Comparison of ENCODE assay signal across 11 cellular contexts in the genomic region with DNA sequence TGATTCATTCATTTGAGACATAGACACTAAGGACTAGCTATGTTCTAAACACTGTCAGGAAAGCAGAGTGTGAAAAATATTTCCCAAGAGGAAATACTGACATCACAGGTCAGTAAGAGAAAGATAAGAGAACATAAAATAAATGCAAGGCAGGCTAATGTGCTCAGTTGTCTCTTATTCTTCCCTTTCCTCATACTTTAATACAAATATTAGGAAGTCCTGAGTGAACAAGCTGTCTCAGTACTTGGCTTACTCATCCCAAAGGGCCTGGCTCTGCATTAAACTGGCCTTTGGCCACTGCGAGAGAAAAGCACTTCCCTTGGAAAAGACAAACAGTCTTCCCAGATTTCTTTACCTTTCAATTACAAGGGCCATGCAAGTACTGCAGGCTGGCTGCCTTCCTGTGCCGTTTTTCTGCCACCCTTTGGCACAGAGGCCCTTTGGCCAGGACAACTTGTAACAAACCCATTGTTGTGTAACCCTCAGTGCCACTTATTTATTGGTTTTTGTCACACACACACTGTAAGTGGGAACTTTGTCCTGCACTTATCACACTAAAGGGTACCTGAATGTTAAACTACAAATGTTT. TPM values are rescaled to one million over a fixed set of nuclear protein-coding genes. Genes with fewer than 3 reads are reported as not detected.
A peak's percentile ranks its signal among the peaks of the same experiment; 100 is the strongest.
DNase-seq lines count a peak whose midpoint lies in the region; ATAC-seq, FAIRE-seq and TF ChIP-seq lines count a peak whose summit lies in the region.
"Had no signal": no experiment of that assay in that cellular context is flagged by ENCODE, and none has a peak within 500 bp of the region (broad histone marks: within the 10 kb centered on the region; RNA-seq: fewer than 3 reads in every experiment).

No MANE protein-coding gene starts in this region.

- no peaks in the 10 kb centered on the region for H3K9me3 Mint-ChIP-seq in neural progenitor cell
- H3K9me3 Mint-ChIP-seq in activated CD8-positive, alpha-beta T cell treated with anti-CD3 and anti-CD28 coated beads for 36 hours, result no peaks in the 10 kb centered on the region
- H3K9me3 Mint-ChIP-seq: activated T-helper 17 cell treated with anti-CD3 and anti-CD28 coated beads, Interleukin-2, amount 50 U/mL, for 72 hours; stimulated activated naive CD8-positive, alpha-beta T cell treated with anti-CD3 and anti-CD28 coated beads, Interleukin-15, Interleukin-2, amounts not matched to agents 100 ng/mL and 50 ng/mL, for 24 hours had no signal

- H3K27me3 ChIP-seq in fibroblast of lung (ENCODE audit: control insufficient read depth, insufficient read depth, low read length), result no peaks in the 10 kb centered on the region
- H3K27me3 ChIP-seq in neural progenitor cell, result no peaks in the 10 kb centered on the region

- H3K36me3 Mint-ChIP-seq in T-helper 17 cell (ENCODE audit: low read depth) (no peaks in the 10 kb centered on the region), neural progenitor cell (peaks cover 5% of the 10 kb centered on the region)
- H3K36me3 Mint-ChIP-seq in activated CD8-positive, alpha-beta T cell treated with anti-CD3 and anti-CD28 coated beads for 36 hours (ENCODE audit: low read depth), result peaks cover 7% of the 10 kb centered on the region

- DNase-seq in AG20443 (ENCODE audit: low spot score) (peak; percentile 39), T-helper 17 cell (no peak), fibroblast of lung (ENCODE audit: low read depth in 2 of 2) (peak; percentile 49 to 61), neural progenitor cell (ENCODE audit: low spot score) (no peak), GM12892 (ENCODE audit: insufficient read length) (no peak), NCI-H2081 treated with DMSO at 0.1 percent for 48 hours (lab: John Stamatoyannopoulos, UW) (no peak)
- no peak for DNase-seq in stimulated activated CD8-positive, alpha-beta memory T cell treated with anti-CD3 and anti-CD28 coated beads, Interleukin-4, amount 100 ng/mL, for 48 hours
- DNase-seq in activated CD8-positive, alpha-beta T cell treated with anti-CD3 and anti-CD28 coated beads for 36 hours, result no peak

- no peaks in the 10 kb centered on the region for H3K9me3 ChIP-seq in T-helper 17 cell (ENCODE audit: control insufficient read depth, low read length, poor library complexity, severe bottlenecking)
- no peaks in the 10 kb centered on the region for H3K9me3 ChIP-seq in fibroblast of lung (ENCODE audit: control insufficient read depth, insufficient read depth, low read depth, low read length)
- no peaks in the 10 kb centered on the region for H3K9me3 ChIP-seq in neural progenitor cell (ENCODE audit: low read depth)

- H3K27me3 Mint-ChIP-seq in T-helper 17 cell (no peaks in the 10 kb centered on the region), neural progenitor cell (ENCODE audit: insufficient read depth, low read depth) (no peaks in the 10 kb centered on the region)
- no peaks in the 10 kb centered on the region for H3K27me3 Mint-ChIP-seq in activated CD8-positive, alpha-beta T cell treated with anti-CD3 and anti-CD28 coated beads for 36 hours
- H3K27me3 Mint-ChIP-seq: activated T-helper 17 cell treated with anti-CD3 and anti-CD28 coated beads, Interleukin-2, amount 50 U/mL, for 72 hours; stimulated activated naive CD8-positive, alpha-beta T cell treated with anti-CD3 and anti-CD28 coated beads, Interleukin-15, Interleukin-2, amounts not matched to agents 100 ng/mL and 50 ng/mL, for 24 hours had no signal

- H3K36me3 ChIP-seq in fibroblast of lung (ENCODE audit: control insufficient read depth, insufficient read depth, low read length) (no peaks in the 10 kb centered on the region), neural progenitor cell (peaks cover 6% of the 10 kb centered on the region)

- H3F3A ChIP-seq in neural progenitor cell (ENCODE audit: low read depth), result peaks cover 8% of the 10 kb centered on the region

- H3K4me2 ChIP-seq in fibroblast of lung (ENCODE audit: extremely low read depth, insufficient read depth, low read length) (no peak overlapping the region), neural progenitor cell (no peak overlapping the region)

- peaks cover 4% of the 10 kb centered on the region for H3K4me1 ChIP-seq in fibroblast of lung (ENCODE audit: control insufficient read depth, extremely low read depth, insufficient read depth, low read length)
- H3K4me1 ChIP-seq in neural progenitor cell, result no peaks in the 10 kb centered on the region

- H3K9ac ChIP-seq in fibroblast of lung (ENCODE audit: insufficient read depth, low read length) (no peak overlapping the region), neural progenitor cell (peak overlapping the region; percentile 4)

- FAIRE-seq in GM12892 (lab: Jason Lieb, UNC), result no peak

- CTCF ChIA-PET in activated CD8-positive, alpha-beta T cell treated with anti-CD3 and anti-CD28 coated beads for 36 hours (lab: Charles Lee), result interaction anchor here (1.3 to 1.9 kb wide), 3 partner anchors 26 to 104 kb away, joined by 5 to 8 read pairs (median 7); no protein-coding TSS in a partner anchor

- H3K4me3 ChIP-seq in fibroblast of lung (replicated peaks in 1 of 4; ENCODE audit: control extremely low read depth in 1 of 4, insufficient read depth in 1 of 4, low read depth in 3 of 4, low read length in 4 of 4) (no peak overlapping the region), neural progenitor cell (no peak overlapping the region)
- H3K4me3 ChIP-seq: SK-N-MC had no signal

- H3K27ac ChIP-seq in fibroblast of lung (ENCODE audit: insufficient read depth, low read length) (no peak overlapping the region), neural progenitor cell (peak overlapping the region; percentile 51)
- H3K27ac ChIP-seq: SK-N-MC had no signal

- H3K4me1 Mint-ChIP-seq in T-helper 17 cell (peaks cover 14% of the 10 kb centered on the region), neural progenitor cell (no peaks in the 10 kb centered on the region)
- peaks cover 15% of the 10 kb centered on the region for H3K4me1 Mint-ChIP-seq in activated CD8-positive, alpha-beta T cell treated with anti-CD3 and anti-CD28 coated beads for 36 hours (ENCODE audit: low read depth)
- H3K4me1 Mint-ChIP-seq: activated T-helper 17 cell treated with anti-CD3 and anti-CD28 coated beads, Interleukin-2, amount 50 U/mL, for 72 hours had no signal

- POLR2A ChIA-PET in activated CD8-positive, alpha-beta T cell treated with anti-CD3 and anti-CD28 coated beads for 36 hours (lab: Charles Lee), result interaction anchor here (1.2 kb wide), 1 partner anchor 10 kb away, joined by 5 read pairs; no protein-coding TSS in a partner anchor

- ATAC-seq in T-helper 17 cell, result no peak
- no peak for ATAC-seq in activated CD8-positive, alpha-beta T cell treated with anti-CD3 and anti-CD28 coated beads for 36 hours
- ATAC-seq: activated T-helper 17 cell treated with anti-CD3 and anti-CD28 coated beads, Interleukin-2, amount 50 U/mL, for 72 hours had no signal

- TF ChIP-seq POLR2A in GM12892 (IDR thresholded peaks at IDR 0.05; ENCODE audit: low read depth, low read length), result no peak

- H4K20me1 ChIP-seq in fibroblast of lung (ENCODE audit: control insufficient read depth, extremely low read depth, insufficient read depth, low read length) (no peaks in the 10 kb centered on the region), neural progenitor cell (ENCODE audit: low read depth) (peaks cover 66% of the 10 kb centered on the region)

- TF ChIP-seq CTCF in fibroblast of lung (conservative IDR thresholded peaks at IDR 0.05 in 1 of 2, IDR thresholded peaks at IDR 0.05 in 1 of 2; ENCODE audit: low read depth in 1 of 2, low read length in 2 of 2) (no peak), neural progenitor cell (IDR thresholded peaks at IDR 0.05) (no peak)
- TF ChIP-seq CTCF in activated CD8-positive, alpha-beta T cell treated with anti-CD3 and anti-CD28 coated beads for 36 hours (IDR thresholded peaks at IDR 0.05), result no peak

- H2AFZ ChIP-seq in fibroblast of lung (ENCODE audit: low read length) (no peak overlapping the region), neural progenitor cell (replicated peaks) (no peak overlapping the region)

- no peak overlapping the region for H3K4me3 Mint-ChIP-seq in T-helper 17 cell
- no peak overlapping the region for H3K4me3 Mint-ChIP-seq in neural progenitor cell
- no peak overlapping the region for H3K4me3 Mint-ChIP-seq in activated CD8-positive, alpha-beta T cell treated with anti-CD3 and anti-CD28 coated beads for 36 hours
- H3K4me3 Mint-ChIP-seq: activated T-helper 17 cell treated with anti-CD3 and anti-CD28 coated beads, Interleukin-2, amount 50 U/mL, for 72 hours; stimulated activated naive CD8-positive, alpha-beta T cell treated with anti-CD3 and anti-CD28 coated beads, Interleukin-15, Interleukin-2, amounts not matched to agents 100 ng/mL and 50 ng/mL, for 24 hours had no signal

- no peaks in the 10 kb centered on the region for H3K79me2 ChIP-seq in fibroblast of lung (ENCODE audit: control insufficient read depth, insufficient read depth, low read length)
- H3K79me2 ChIP-seq in neural progenitor cell (ENCODE audit: low read depth), result peaks cover 29% of the 10 kb centered on the region

- H3K27ac Mint-ChIP-seq in T-helper 17 cell (peak overlapping the region; percentile 57), neural progenitor cell (no peak overlapping the region)
- H3K27ac Mint-ChIP-seq in activated CD8-positive, alpha-beta T cell treated with anti-CD3 and anti-CD28 coated beads for 36 hours, result no peak overlapping the region
- H3K27ac Mint-ChIP-seq: activated T-helper 17 cell treated with anti-CD3 and anti-CD28 coated beads, Interleukin-2, amount 50 U/mL, for 72 hours; stimulated activated naive CD8-positive, alpha-beta T cell treated with anti-CD3 and anti-CD28 coated beads, Interleukin-15, Interleukin-2, amounts not matched to agents 100 ng/mL and 50 ng/mL, for 24 hours had no signal

- intact Hi-C loops in activated CD8-positive, alpha-beta T cell treated with anti-CD3 and anti-CD28 coated beads for 36 hours (cut with micrococcal nuclease), result no loop called here

RNA-seq across cellular contexts. Expression of a gene that starts 31.7 kb away (rescaled TPM):
- total RNA-seq in T-helper 17 cell (10 to 100 TPM; 18.1 to 24.0 TPM), fibroblast of lung (8.2 and 8.9 TPM in 2 replicates), neural progenitor cell (ENCODE audit: low replicate concordance) (16.6 and 24.4 TPM in 2 replicates)
- 25.8 and 34.4 TPM in 2 replicates for polyA plus RNA-seq in fibroblast of lung
- polyA plus RNA-seq in fibroblast of lung (2012), result 19.0 and 25.7 TPM in 2 replicates
- 57.0 and 61.6 TPM in 2 replicates for polyA minus RNA-seq in fibroblast of lung (ENCODE audit: low replicate concordance)
- 20.5 TPM for polyA plus RNA-seq in GM12892 (2012; ENCODE audit: missing spikeins)
- 10 to 100 TPM; 41.9 to 44.1 TPM for total RNA-seq in activated CD8-positive, alpha-beta T cell treated with anti-CD3 and anti-CD28 coated beads for 36 hours

RNA-seq across cellular contexts. Expression of a gene that starts 48.5 kb away (rescaled TPM):
- 100 to 1,000 TPM; 216 to 243 TPM for total RNA-seq in T-helper 17 cell
- total RNA-seq in fibroblast of lung, result 30.8 and 43.1 TPM in 2 replicates
- 39.9 and 41.4 TPM in 2 replicates for polyA plus RNA-seq in fibroblast of lung
- 40.8 and 43.5 TPM in 2 replicates for polyA plus RNA-seq in fibroblast of lung (2012)
- 145 and 250 TPM in 2 replicates for polyA minus RNA-seq in fibroblast of lung (ENCODE audit: low replicate concordance)
- total RNA-seq in neural progenitor cell (ENCODE audit: low replicate concordance), result 66.1 and 106 TPM in 2 replicates
- 57.7 TPM for polyA plus RNA-seq in GM12892 (2012; ENCODE audit: missing spikeins)
- total RNA-seq in activated CD8-positive, alpha-beta T cell treated with anti-CD3 and anti-CD28 coated beads for 36 hours, result 100 to 1,000 TPM; 159 to 168 TPM

Comparison
In these comparisons a context has a peak if more than half of its experiments do, and no peak if none do; other contexts are left out.
1. DNase-seq: peak in AG20443 (single experiment) and fibroblast of lung (2 of 2); none in T-helper 17 cell (0 of 3), neural progenitor cell (single experiment), GM12892 (single experiment), NCI-H2081 treated with DMSO at 0.1 percent for 48 hours (single experiment), stimulated activated CD8-positive, alpha-beta memory T cell treated with anti-CD3 and anti-CD28 coated beads, Interleukin-4, amount 100 ng/mL, for 48 hours (single experiment) and activated CD8-positive, alpha-beta T cell treated with anti-CD3 and anti-CD28 coated beads for 36 hours (single experiment).